Comparison of ENCODE assay signal across 8 cellular contexts in genomic region chrX:68710870-68711576, GRCh38.
DNase-seq lines count a peak whose midpoint lies in the region; ATAC-seq and TF ChIP-seq lines count a peak whose summit lies in the region.

No MANE protein-coding gene starts in this region.

- H2AFZ ChIP-seq in SK-N-SH (ENCODE audit: low read depth) (no peak overlapping the region), smooth muscle cell (ENCODE audit: low read depth) (no peak overlapping the region)

- H3F3A ChIP-seq in SK-N-SH (replicated peaks; ENCODE audit: insufficient read depth), result no peaks in the 10 kb centered on the region
- H3F3A ChIP-seq in smooth muscle cell (ENCODE audit: low read depth), result no peaks in the 10 kb centered on the region

- H3K9ac ChIP-seq in SK-N-SH (no peak overlapping the region), smooth muscle cell (ENCODE audit: low read depth) (no peak overlapping the region)

- H4K20me1 ChIP-seq in SK-N-SH (ENCODE audit: insufficient read depth), result no peaks in the 10 kb centered on the region
- no peaks in the 10 kb centered on the region for H4K20me1 ChIP-seq in smooth muscle cell (ENCODE audit: low read depth)

- POLR2A ChIA-PET in SK-N-SH (lab: Yijun Ruan, JAX), result no interaction called here

- H3K9me3 ChIP-seq in SK-N-SH (no peaks in the 10 kb centered on the region), smooth muscle cell (replicated peaks; ENCODE audit: low read depth) (no peaks in the 10 kb centered on the region)

- no peaks in the 10 kb centered on the region for H3K9me2 ChIP-seq in SK-N-SH

- no peak for TF ChIP-seq EP300 in SK-N-SH (IDR thresholded peaks at IDR 0.05; ENCODE audit: borderline replicate concordance in 1 of 2, low read depth in 1 of 2, low read length in 1 of 2)

- ATAC-seq in HG02852 (IDR thresholded peaks at IDR 0.05; ENCODE audit: unreplicated experiment) (no peak), HG02981 (IDR thresholded peaks at IDR 0.05; ENCODE audit: unreplicated experiment) (no peak)

- TF ChIP-seq CTCF in HFF-Myc (IDR thresholded peaks at IDR 0.05; ENCODE audit: low read depth, low read length, missing control alignments) (peak; percentile 48), SK-N-SH (IDR thresholded peaks at IDR 0.05) (peak; percentile 68), foreskin fibroblast (IDR thresholded peaks at IDR 0.05; ENCODE audit: low read depth, low read length) (peak; percentile 53), smooth muscle cell (IDR thresholded peaks at IDR 0.05; ENCODE audit: borderline replicate concordance, insufficient read depth, poor library complexity, severe bottlenecking) (peak; percentile 47)

- 22% methylated on average over 4 of the region's 4 CpGs for WGBS in SK-N-SH (ENCODE audit: low lambda C conversion rate)
- WGBS in smooth muscle cell (ENCODE audit: low lambda C conversion rate), result 23% methylated on average over 4 of the region's 4 CpGs

- H3K27me3 ChIP-seq in SK-N-SH (ENCODE audit: insufficient read depth) (no peaks in the 10 kb centered on the region; the same call in 1 of the 2 replicates), smooth muscle cell (ENCODE audit: low read depth) (no peaks in the 10 kb centered on the region)

- H3K4me1 ChIP-seq in SK-N-SH (ENCODE audit: control insufficient read depth in 1 of 2, insufficient read depth in 2 of 2, low read depth in 1 of 2, low read length in 1 of 2) (no peaks in the 10 kb centered on the region), smooth muscle cell (ENCODE audit: low read depth) (no peaks in the 10 kb centered on the region)

- H3K79me2 ChIP-seq in SK-N-SH (ENCODE audit: insufficient read depth), result no peaks in the 10 kb centered on the region
- H3K79me2 ChIP-seq in smooth muscle cell (ENCODE audit: low read depth), result no peaks in the 10 kb centered on the region

- peak; percentile 34 for DNase-seq in activated CD4-positive, alpha-beta T cell treated with anti-CD3 and anti-CD28 coated beads for 48 hours
- DNase-seq in activated CD4-positive, alpha-beta T cell treated with anti-CD3 and anti-CD28 coated beads, Interleukin-2, amount 50 U/mL, for 4 hours, result no peak
- DNase-seq in HFF-Myc (ENCODE audit: extremely low read depth, low read depth) (no peak), SK-N-SH (peak; percentile 73), foreskin fibroblast (peak in 1 of 2 donors; percentile 32), smooth muscle cell (lab: John Stamatoyannopoulos, UW; ENCODE audit: unreplicated experiment) (no peak)

- peak; percentile 84 for TF ChIP-seq RAD21 in SK-N-SH (IDR thresholded peaks at IDR 0.05; ENCODE audit: low read length)

- H3K27ac ChIP-seq in SK-N-SH (ENCODE audit: low read depth in 2 of 2, low read length in 1 of 2) (no peak overlapping the region), smooth muscle cell (ENCODE audit: low read depth) (no peak overlapping the region)

- H3K4me3 ChIP-seq in HFF-Myc (replicated peaks; ENCODE audit: low read depth, low read length) (no peak overlapping the region), SK-N-SH (ENCODE audit: low read depth in 2 of 2, low read length in 1 of 2) (no peak overlapping the region), foreskin fibroblast (ENCODE audit: low read depth in 1 of 2, low read length in 2 of 2) (no peak overlapping the region), smooth muscle cell (no peak overlapping the region)

- CTCF ChIA-PET in SK-N-SH (lab: Yijun Ruan, JAX), result interaction anchor here (0.5 to 5.0 kb wide), 31 partner anchors 8 to 527 kb away, joined by 3 to 28 read pairs (median 3); no protein-coding TSS in a partner anchor

- H3K36me3 ChIP-seq in SK-N-SH (replicated peaks in 1 of 2; ENCODE audit: control insufficient read depth in 1 of 2, insufficient read depth in 2 of 2, low read length in 1 of 2), result no peaks in the 10 kb centered on the region
- no peaks in the 10 kb centered on the region for H3K36me3 ChIP-seq in smooth muscle cell (ENCODE audit: low read depth)

- H3K4me2 ChIP-seq in SK-N-SH (no peak overlapping the region), smooth muscle cell (no peak overlapping the region)

TF ChIP-seq in SK-N-SH, 30 proteins besides CTCF, POLR2A, EP300 and RAD21:
- TF ChIP-seq RFX5 (IDR thresholded peaks at IDR 0.05; ENCODE audit: low read length) (no peak), SMC3 (IDR thresholded peaks at IDR 0.05; ENCODE audit: low read depth, low read length) (peak; percentile 82)

Comparison
In these comparisons a context has a peak if more than half of its experiments do, and no peak if none do; other contexts are left out.
1. DNase-seq: peak in activated CD4-positive, alpha-beta T cell treated with anti-CD3 and anti-CD28 coated beads for 48 hours (single experiment) and SK-N-SH (single experiment); none in activated CD4-positive, alpha-beta T cell treated with anti-CD3 and anti-CD28 coated beads, Interleukin-2, amount 50 U/mL, for 4 hours (0 of 2), HFF-Myc (single experiment) and smooth muscle cell (single experiment).
2. Peak in every context shown above with its lines, with median percentiles within 50 percentile points of each other: CTCF ChIP-seq.